28 cellular contexts compared by ENCODE assay signal in the genomic region with DNA sequence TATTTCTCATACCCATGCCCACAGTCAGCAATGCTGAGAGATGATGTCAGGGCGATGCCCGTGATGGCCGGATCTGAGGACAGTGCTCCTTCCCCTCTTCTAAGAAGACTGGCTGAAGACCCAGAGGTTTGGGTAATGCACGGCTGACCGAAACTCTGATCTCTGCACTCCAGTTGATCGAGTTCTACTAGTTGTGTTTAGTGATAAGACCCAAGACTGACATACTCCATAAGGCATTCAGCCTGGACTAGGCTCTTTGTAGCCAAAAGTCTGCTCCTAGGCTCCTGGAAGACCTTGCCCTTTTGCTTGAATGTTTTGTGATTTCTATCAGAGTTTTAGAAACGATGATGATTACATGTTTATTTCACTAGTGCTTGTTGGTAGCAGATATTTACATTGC.
"Had no signal": no experiment of that assay in that cellular context is flagged by ENCODE, and none has a peak within 500 bp of the region (broad histone marks: within the 10 kb centered on the region; RNA-seq: fewer than 3 reads in every experiment).

No MANE protein-coding gene starts in this region.

- H3K27me3 ChIP-seq: neural progenitor cell, ovary, right lobe of liver, sigmoid colon, stomach, thyroid gland, tibial nerve, upper lobe of right lung, uterus had no signal

- H3K27ac Mint-ChIP-seq: naive thymus-derived CD4-positive, alpha-beta T cell; natural killer cell treated with Interleukin-12 subunit alpha and Interleukin-12 subunit beta and Interleukin-15 and Interleukin-18, amount 100 ng/mL, for 72 hours; neural progenitor cell; progenitor cell of endocrine pancreas; stimulated activated effector memory CD8-positive, alpha-beta T cell treated with anti-CD3 and anti-CD28 coated beads, Interleukin-12 subunit alpha, Interleukin-12 subunit beta, amount 100 ng/mL, for 72 hours; stimulated activated naive B cell treated with anti-CD40 and anti-IgM and Interleukin-4, amounts not matched to agents 10 μg/mL and 1 μg/mL and 100 μg/mL, for 72 hours; stimulated activated naive CD8-positive, alpha-beta T cell treated with anti-CD3 and anti-CD28 coated beads, Interleukin-15, Interleukin-2, amounts not matched to agents 100 ng/mL and 50 ng/mL, for 24 hours; type B pancreatic cell had no signal

- H3K36me3 Mint-ChIP-seq: naive thymus-derived CD4-positive, alpha-beta T cell; natural killer cell treated with Interleukin-12 subunit alpha and Interleukin-12 subunit beta and Interleukin-15 and Interleukin-18, amount 100 ng/mL, for 72 hours; neural progenitor cell; stimulated activated effector memory CD8-positive, alpha-beta T cell treated with anti-CD3 and anti-CD28 coated beads, Interleukin-12 subunit alpha, Interleukin-12 subunit beta, amount 100 ng/mL, for 72 hours; stimulated activated naive B cell treated with anti-CD40 and anti-IgM and Interleukin-4, amounts not matched to agents 10 μg/mL and 1 μg/mL and 100 μg/mL, for 72 hours; type B pancreatic cell had no signal

- H3K9me3 Mint-ChIP-seq: natural killer cell treated with Interleukin-12 subunit alpha and Interleukin-12 subunit beta and Interleukin-15 and Interleukin-18, amount 100 ng/mL, for 72 hours; stimulated activated effector memory CD8-positive, alpha-beta T cell treated with anti-CD3 and anti-CD28 coated beads, Interleukin-12 subunit alpha, Interleukin-12 subunit beta, amount 100 ng/mL, for 72 hours; stimulated activated naive CD8-positive, alpha-beta T cell treated with anti-CD3 and anti-CD28 coated beads, Interleukin-15, Interleukin-2, amounts not matched to agents 100 ng/mL and 50 ng/mL, for 24 hours; type B pancreatic cell had no signal

- H3K4me1 ChIP-seq: parathyroid adenoma, right lobe of liver, thyroid gland had no signal

- H3K9ac ChIP-seq: neural progenitor cell, parathyroid adenoma had no signal

- FAIRE-seq: small intestine had no signal

- H3K4me2 ChIP-seq: neural progenitor cell had no signal

- H3K4me3 Mint-ChIP-seq: naive thymus-derived CD4-positive, alpha-beta T cell; natural killer cell treated with Interleukin-12 subunit alpha and Interleukin-12 subunit beta and Interleukin-15 and Interleukin-18, amount 100 ng/mL, for 72 hours; neural progenitor cell; stimulated activated effector memory CD8-positive, alpha-beta T cell treated with anti-CD3 and anti-CD28 coated beads, Interleukin-12 subunit alpha, Interleukin-12 subunit beta, amount 100 ng/mL, for 72 hours; stimulated activated naive B cell treated with anti-CD40 and anti-IgM and Interleukin-4, amounts not matched to agents 10 μg/mL and 1 μg/mL and 100 μg/mL, for 72 hours; stimulated activated naive CD8-positive, alpha-beta T cell treated with anti-CD3 and anti-CD28 coated beads, Interleukin-15, Interleukin-2, amounts not matched to agents 100 ng/mL and 50 ng/mL, for 24 hours; type B pancreatic cell had no signal

- H3K4me1 Mint-ChIP-seq: naive thymus-derived CD4-positive, alpha-beta T cell; stimulated activated effector memory CD8-positive, alpha-beta T cell treated with anti-CD3 and anti-CD28 coated beads, Interleukin-12 subunit alpha, Interleukin-12 subunit beta, amount 100 ng/mL, for 72 hours; stimulated activated naive B cell treated with anti-CD40 and anti-IgM and Interleukin-4, amounts not matched to agents 10 μg/mL and 1 μg/mL and 100 μg/mL, for 72 hours had no signal

- H3K27me3 Mint-ChIP-seq: type B pancreatic cell had no signal

- H2AFZ ChIP-seq: neural progenitor cell, parathyroid adenoma had no signal

- H3K36me3 ChIP-seq: neural progenitor cell, ovary, right lobe of liver, sigmoid colon, stomach, thoracic aorta, thyroid gland, tibial nerve, upper lobe of right lung, uterus had no signal

- H3K9me3 ChIP-seq: ovary, psoas muscle, right lobe of liver, stomach, thoracic aorta, thyroid gland, upper lobe of right lung, uterus had no signal

- H3K27ac ChIP-seq: neural progenitor cell, ovary, parathyroid adenoma, psoas muscle, right lobe of liver, sigmoid colon, stomach, thoracic aorta, thyroid gland, tibial nerve, upper lobe of right lung, uterus had no signal

- ATAC-seq: naive thymus-derived CD4-positive, alpha-beta T cell; psoas muscle; right cardiac atrium; stimulated activated effector memory CD8-positive, alpha-beta T cell treated with anti-CD3 and anti-CD28 coated beads, Interleukin-12 subunit alpha, Interleukin-12 subunit beta, amount 100 ng/mL, for 72 hours; stimulated activated naive B cell treated with anti-CD40 and anti-IgM and Interleukin-4, amounts not matched to agents 10 μg/mL and 1 μg/mL and 100 μg/mL, for 72 hours; upper lobe of right lung had no signal

- DNase-seq: naive thymus-derived CD4-positive, alpha-beta T cell; occipital lobe; ovary; posterior cingulate gyrus; psoas muscle; right cardiac atrium; right lobe of liver; sigmoid colon; small intestine; stimulated activated CD4-positive, alpha-beta T cell treated with anti-CD3 and anti-CD28 coated beads, Interleukin-15, amount 100 ng/mL, for 24 hours; stimulated activated CD4-positive, alpha-beta T cell treated with anti-CD3 and anti-CD28 coated beads, Interleukin-2, amount 100 ng/mL, for 24 hours; stimulated activated CD4-positive, alpha-beta T cell treated with anti-CD3 and anti-CD28 coated beads, Interleukin-2, amount 100 ng/mL, for 48 hours; stimulated activated CD4-positive, alpha-beta T cell treated with anti-CD3 and anti-CD28 coated beads, Interleukin-4, amount 100 ng/mL, for 24 hours; stimulated activated naive B cell treated with anti-CD40 and anti-IgM and Interleukin-4, amounts not matched to agents 10 μg/mL and 1 μg/mL and 100 μg/mL, for 72 hours; stimulated activated naive CD4-positive, alpha-beta T cell treated with Interleukin-2 at 50 U/mL for 16 hours; stomach; thyroid gland; upper lobe of right lung; uterus had no signal

- H3K4me3 ChIP-seq: neural progenitor cell, ovary, psoas muscle, right lobe of liver, sigmoid colon, stomach, thoracic aorta, thyroid gland, tibial nerve, upper lobe of right lung, uterus had no signal

- H3K79me2 ChIP-seq: parathyroid adenoma had no signal
